22 cellular contexts compared by ENCODE assay signal in genomic region chr4:184423003-184423686, GRCh38. TPM values are rescaled to one million over a fixed set of nuclear protein-coding genes. Genes with fewer than 3 reads are reported as not detected.
A peak's percentile ranks its signal among the peaks of the same experiment; 100 is the strongest.
DNase-seq lines count a peak whose midpoint lies in the region; ATAC-seq and TF ChIP-seq lines count a peak whose summit lies in the region.
"Had no signal": no experiment of that assay in that cellular context is flagged by ENCODE, and none has a peak within 500 bp of the region (broad histone marks: within the 10 kb centered on the region; RNA-seq: fewer than 3 reads in every experiment).

No MANE protein-coding gene starts in this region.

- TF ChIP-seq CTCF in IMR-90 (conservative IDR thresholded peaks at IDR 0.05; ENCODE audit: low read depth, low read length) (no peak), spleen (IDR thresholded peaks at IDR 0.05 in 8 of 11, conservative IDR thresholded peaks at IDR 0.05 in 3 of 11) (no peak), adrenal gland (IDR thresholded peaks at IDR 0.05) (no peak), prostate gland (IDR thresholded peaks at IDR 0.05) (no peak)

- H3K4ac ChIP-seq in IMR-90 (ENCODE audit: low read depth, low read length), result no peak overlapping the region; the same call in 1 of the 2 replicates

- no peak overlapping the region for H2AFZ ChIP-seq in IMR-90 (replicated peaks; ENCODE audit: low read length, poor library complexity)

- H3K9me1 ChIP-seq in IMR-90 (ENCODE audit: insufficient read depth, low read length), result peaks cover 17% of the 10 kb centered on the region

- H4K8ac ChIP-seq in IMR-90 (ENCODE audit: low read depth in 2 of 2, low read length in 2 of 2), result no peak overlapping the region

- no peaks in the 10 kb centered on the region for H3K27me3 Mint-ChIP-seq in T-helper 2 cell treated with Interferon-gamma antibody and Interleukin-4, amounts not matched to agents 5 μg/mL and 100 μg/mL, for 36 hours (ENCODE audit: low read depth)

- peaks cover 14% of the 10 kb centered on the region for H3K4me1 ChIP-seq in IMR-90 (ENCODE audit: control insufficient read depth, insufficient read depth, low read length)
- peaks cover 31 to 45% of the 10 kb centered on the region in 2 donors for H3K4me1 ChIP-seq in duodenal mucosa (ENCODE audit: control insufficient read depth in 1 of 2, insufficient read depth in 2 of 2, low read length in 2 of 2)
- peaks cover 35 to 100% (median 73%) of the 10 kb centered on the region in 6 donors for H3K4me1 ChIP-seq in spleen
- peaks cover 24 to 51% of the 10 kb centered on the region in 2 donors for H3K4me1 ChIP-seq in adrenal gland (replicated peaks in 1 of 2)
- peaks cover 14% of the 10 kb centered on the region for H3K4me1 ChIP-seq in prostate gland (replicated peaks)
- H3K4me1 ChIP-seq: BE2C had no signal

- no peak overlapping the region for H3K4me3 Mint-ChIP-seq in T-helper 2 cell treated with Interferon-gamma antibody and Interleukin-4, amounts not matched to agents 5 μg/mL and 100 μg/mL, for 36 hours

- no peak for TF ChIP-seq RAD21 in IMR-90 (IDR thresholded peaks at IDR 0.05; ENCODE audit: low read length)

- no peaks in the 10 kb centered on the region for H3K27me3 ChIP-seq in IMR-90 (ENCODE audit: control insufficient read depth, insufficient read depth, low read length)
- no peaks in the 10 kb centered on the region for H3K27me3 ChIP-seq in duodenal mucosa (ENCODE audit: control insufficient read depth in 1 of 2, insufficient read depth in 2 of 2, low read length in 2 of 2)
- H3K27me3 ChIP-seq in spleen (replicated peaks in 1 of 7), result no peaks in the 10 kb centered on the region
- no peaks in the 10 kb centered on the region for H3K27me3 ChIP-seq in adrenal gland
- no peaks in the 10 kb centered on the region for H3K27me3 ChIP-seq in prostate gland (replicated peaks; ENCODE audit: insufficient read depth)
- H3K27me3 ChIP-seq: BE2C, esophagus squamous epithelium, testis had no signal

- no peak overlapping the region for H4K5ac ChIP-seq in IMR-90 (ENCODE audit: low read depth, low read length)

- no peak overlapping the region for H2BK120ac ChIP-seq in IMR-90 (ENCODE audit: low read depth, low read length)

- no peak overlapping the region for H3K56ac ChIP-seq in IMR-90 (ENCODE audit: extremely low read depth, insufficient read depth, low read length)

- in situ Hi-C loops in IMR-90 (cut with MboI; ENCODE audit: low sequenced_read_pairs), result no loop called here

- H3K9me3 ChIP-seq in IMR-90 (ENCODE audit: control insufficient read depth, insufficient read depth, low read length), result no peaks in the 10 kb centered on the region
- H3K9me3 ChIP-seq in duodenal mucosa (ENCODE audit: control insufficient read depth in 1 of 2, low read length in 2 of 2), result no peaks in the 10 kb centered on the region
- no peaks in the 10 kb centered on the region for H3K9me3 ChIP-seq in spleen
- no peaks in the 10 kb centered on the region for H3K9me3 ChIP-seq in adrenal gland (replicated peaks in 1 of 3)
- no peaks in the 10 kb centered on the region for H3K9me3 ChIP-seq in prostate gland
- H3K9me3 ChIP-seq: esophagus squamous epithelium, testis had no signal

- ATAC-seq in IMR-90 (ENCODE audit: low read depth), result no peak
- ATAC-seq: left lobe of liver, sciatic nerve had no signal

- H3K4me3 ChIP-seq in IMR-90 (ENCODE audit: insufficient read depth, low read depth, low read length), result no peak overlapping the region
- H3K4me3 ChIP-seq in duodenal mucosa (ENCODE audit: low read depth in 1 of 2, low read length in 2 of 2), result no peak overlapping the region
- H3K4me3 ChIP-seq in spleen, result no peak overlapping the region
- H3K4me3 ChIP-seq in adrenal gland, result no peak overlapping the region
- H3K4me3 ChIP-seq in prostate gland, result no peak overlapping the region
- H3K4me3 ChIP-seq: esophagus squamous epithelium, testis had no signal

- H3K14ac ChIP-seq in IMR-90 (replicated peaks; ENCODE audit: low read depth, low read length), result no peak overlapping the region

- H2BK5ac ChIP-seq in IMR-90 (ENCODE audit: low read depth, low read length, poor library complexity, severe bottlenecking), result no peak overlapping the region

- no TSS peak for BruUV-seq in IMR-90 (replicated peaks; lab: Mats Ljungman, UMichigan)

- H3K36me3 Mint-ChIP-seq in T-helper 2 cell treated with Interferon-gamma antibody and Interleukin-4, amounts not matched to agents 5 μg/mL and 100 μg/mL, for 36 hours (ENCODE audit: low read depth), result peaks cover 72% of the 10 kb centered on the region

- H2AK5ac ChIP-seq in IMR-90 (ENCODE audit: low read depth, low read length), result no peak overlapping the region

- H3K4me1 Mint-ChIP-seq in T-helper 2 cell treated with Interferon-gamma antibody and Interleukin-4, amounts not matched to agents 5 μg/mL and 100 μg/mL, for 36 hours (ENCODE audit: low read depth), result peaks cover 70% of the 10 kb centered on the region

- WGBS in IMR-90 (ENCODE audit: extremely low coverage in 2 of 2, insufficient read length in 1 of 2), 2 experiments, result 98% methylated on average over 7 of the region's 13 CpGs; no CpG with 5 or more reads in 1 of the 2 experiments
- 78 to 81% (median 79%) methylated on average over 13 of the region's 13 CpGs for WGBS in spleen, 5 donors
- WGBS in adrenal gland, 4 donors, result 72 to 89% (median 77%) methylated on average over 13 of the region's 13 CpGs
- 79% methylated on average over 13 of the region's 13 CpGs for WGBS in prostate gland

- peaks cover 4% of the 10 kb centered on the region for H3K9me3 Mint-ChIP-seq in T-helper 2 cell treated with Interferon-gamma antibody and Interleukin-4, amounts not matched to agents 5 μg/mL and 100 μg/mL, for 36 hours

- H3K23ac ChIP-seq in IMR-90 (ENCODE audit: low read depth, low read length), result no peak overlapping the region

- dilution Hi-C loops in IMR-90 (cut with HindIII; ENCODE audit: low sequenced_read_pairs, unreplicated experiment), result no loop called here

- H3K79me1 ChIP-seq in IMR-90 (ENCODE audit: low read depth in 1 of 2, low read length in 2 of 2), result peaks cover 29 to 69% of the 10 kb centered on the region in 2 experiments

- H3K9ac ChIP-seq in IMR-90 (ENCODE audit: low read depth, low read length) (no peak overlapping the region), duodenal mucosa (ENCODE audit: low read depth in 1 of 2, low read length in 2 of 2) (no peak overlapping the region)

- no peak overlapping the region for H3K4me2 ChIP-seq in IMR-90 (ENCODE audit: low read depth, low read length)

- peak overlapping the region; percentile 37 for H3K27ac Mint-ChIP-seq in T-helper 2 cell treated with Interferon-gamma antibody and Interleukin-4, amounts not matched to agents 5 μg/mL and 100 μg/mL, for 36 hours

- no peak overlapping the region for H3K27ac ChIP-seq in IMR-90 (ENCODE audit: insufficient read depth, low read length)
- H3K27ac ChIP-seq in duodenal mucosa (ENCODE audit: low read depth, low read length), result peak overlapping the region; percentile 37
- H3K27ac ChIP-seq in spleen, result peak overlapping the region in 7 of 8 donors; percentile 12 to 85 (median 32)
- peak overlapping the region in 1 of 5 donors; percentile 21 for H3K27ac ChIP-seq in adrenal gland
- no peak overlapping the region for H3K27ac ChIP-seq in prostate gland
- H3K27ac ChIP-seq: esophagus squamous epithelium, RWPE1 had no signal

- peaks cover 11% of the 10 kb centered on the region for H4K20me1 ChIP-seq in IMR-90 (ENCODE audit: insufficient read depth, low read length)

- H2AK9ac ChIP-seq in IMR-90 (replicated peaks; ENCODE audit: low read depth, low read length, poor library complexity), result no peak overlapping the region

- H2BK15ac ChIP-seq in IMR-90 (ENCODE audit: low read depth, low read length), result 0 out of 3 replicates have a peak overlapping the region, but pooled peaks have one; percentile 44

- no peak overlapping the region for H3K18ac ChIP-seq in IMR-90 (ENCODE audit: low read depth, low read length)

- POLR2A ChIA-PET in IMR-90 (lab: Charles Lee; ENCODE audit: unreplicated experiment), result no interaction called here

- no peak overlapping the region for H4K91ac ChIP-seq in IMR-90 (ENCODE audit: insufficient read depth, low read depth, low read length)

- no peak for DNase-seq in T-helper 2 cell treated with Interferon-gamma antibody and Interleukin-4, amounts not matched to agents 5 μg/mL and 100 μg/mL, for 36 hours (ENCODE audit: low spot score)
- no peak for DNase-seq in T-helper 2 cell
- no peak for DNase-seq in IMR-90
- DNase-seq in spleen, result no peak
- no peak for DNase-seq in islet precursor cell
- DNase-seq in adrenal gland, result no peak
- DNase-seq in prostate gland (ENCODE audit: low spot score), result no peak
- DNase-seq: 8988T; activated CD4-positive, alpha-beta T cell treated with anti-CD3 and anti-CD28 coated beads, Interleukin-2, amount 50 U/mL, for 48 hours; BE2C; caudate nucleus; esophagus squamous epithelium; KBM-7; NCI-H2081 treated with DMSO at 0.1 percent for 48 hours; NCI-H510A treated with DMSO at 0.1 percent for 48 hours; stimulated activated CD4-positive, alpha-beta T cell treated with anti-CD3 and anti-CD28 coated beads, Interleukin-2, amount 100 ng/mL, for 24 hours; SW 1271; testis had no signal

- H2BK20ac ChIP-seq in IMR-90 (ENCODE audit: low read depth, low read length), result no peak overlapping the region

- intact Hi-C loops in IMR-90 (cut with micrococcal nuclease), result no loop called here
- intact Hi-C loops in spleen (cut with DNase I; ENCODE audit: low total_unique reads), result no loop called here
- intact Hi-C loops in adrenal gland (cut with DNase I), result no loop called here
- intact Hi-C loops in prostate gland (cut with DNase I), result no loop called here

- peaks cover 37% of the 10 kb centered on the region for H3K36me3 ChIP-seq in IMR-90 (ENCODE audit: control insufficient read depth, insufficient read depth, low read length)
- H3K36me3 ChIP-seq in duodenal mucosa (ENCODE audit: control insufficient read depth in 1 of 2, insufficient read depth in 2 of 2, low read length in 2 of 2), result peaks cover 44 to 59% of the 10 kb centered on the region in 2 donors
- peaks cover 0 to 83% (median 50%) of the 10 kb centered on the region in 6 donors for H3K36me3 ChIP-seq in spleen
- peaks cover 0 to 49% of the 10 kb centered on the region in 2 donors for H3K36me3 ChIP-seq in adrenal gland (replicated peaks in 1 of 2)
- H3K36me3 ChIP-seq in prostate gland, result no peaks in the 10 kb centered on the region

- CTCF ChIA-PET in IMR-90 (lab: Yijun Ruan, JAX), result no interaction called here

- TF ChIP-seq POLR2A in IMR-90 (IDR thresholded peaks at IDR 0.05; ENCODE audit: low read depth, low read length), result no peak
- TF ChIP-seq POLR2A in spleen (IDR thresholded peaks at IDR 0.05), result no peak
- TF ChIP-seq POLR2A in adrenal gland (IDR thresholded peaks at IDR 0.05), result no peak
- TF ChIP-seq POLR2A in prostate gland (IDR thresholded peaks at IDR 0.05), result no peak

TF ChIP-seq in IMR-90, 13 proteins besides CTCF, POLR2A, EP300 and RAD21 (continues in another document):
- TF ChIP-seq SMC3 (IDR thresholded peaks at IDR 0.05; ENCODE audit: low read depth, low read length) (no peak), NFE2L2 (IDR thresholded peaks at IDR 0.05; ENCODE audit: low read depth, low read length) (no peak)

RNA-seq across cellular contexts. Expression of gene IRF2, which starts 51.2 kb away (rescaled TPM):
- total RNA-seq in IMR-90 (2012; rRNA removed) (20.3 and 21.9 TPM in 2 replicates), spleen (100 to 1,000 TPM in 1 of 7 donors, 10 to 100 TPM in 6; 83.2 to 101 (median 90.1) TPM), adrenal gland (10 to 100 TPM; 35.4 to 93.1 (median 58.3) TPM), prostate gland (10 to 100 TPM; 40.7 to 49.9 TPM)
- polyA plus RNA-seq in IMR-90 (2012; rRNA removed) (16.5 and 20.6 TPM in 2 replicates), spleen (10 to 100 TPM; 27.1 to 44.5 (median 42.4) TPM), adrenal gland (10 to 100 TPM; 19.0 to 69.7 (median 20.0) TPM)
- 9.5 and 12.3 TPM in 2 replicates for polyA plus RNA-seq in IMR-90 (2012; cell fraction: cytosol; rRNA removed)
- 9.2 and 22.4 TPM in 2 replicates for polyA plus RNA-seq in IMR-90 (2012; cell fraction: nucleus; rRNA removed; ENCODE audit: low replicate concordance)

Comparison
In these comparisons a context has a peak if more than half of its experiments do, and no peak if none do; other contexts are left out.
1. H3K27ac ChIP-seq: peak in duodenal mucosa (single experiment) and spleen (7 of 8); none in IMR-90 (single experiment) and prostate gland (0 of 2).